In the genomic region with DNA sequence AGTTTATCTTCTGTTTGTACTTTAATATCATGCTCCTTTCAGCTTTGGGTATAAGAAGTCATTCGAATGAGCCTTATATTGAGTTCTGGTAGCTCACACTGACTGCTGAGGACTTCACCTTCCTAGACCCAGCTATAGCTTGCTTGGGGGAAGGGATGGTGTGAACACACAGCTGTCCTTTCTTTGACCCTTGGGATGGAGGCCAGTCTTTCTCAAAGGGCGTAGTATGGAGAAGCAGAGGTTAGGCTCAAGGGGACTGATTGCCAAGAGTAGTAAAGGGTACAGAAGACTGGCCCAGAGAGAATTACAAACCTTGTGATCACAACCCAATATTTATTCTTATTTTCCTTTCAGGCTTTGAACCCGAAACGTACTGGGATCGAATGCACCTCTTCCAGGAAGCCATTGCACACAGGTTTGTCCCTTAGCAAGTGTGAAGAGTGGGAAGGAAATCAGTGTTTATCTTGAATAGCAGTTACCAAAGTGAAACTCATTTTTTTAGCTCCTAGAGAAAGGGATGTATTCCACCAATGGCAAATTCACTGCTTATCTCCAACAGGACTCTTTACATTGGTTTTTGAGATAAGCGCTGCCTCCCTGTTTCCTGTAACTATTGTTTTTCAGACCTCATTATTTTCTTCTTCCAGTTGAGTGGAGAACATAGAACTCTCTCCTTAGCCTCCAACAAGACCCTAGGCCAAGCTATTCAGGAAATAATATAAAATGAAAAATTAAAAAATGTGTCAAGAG, we compare ENCODE assay signal across 1 cellular context.
TF ChIP-seq lines count a peak whose summit lies in the region.

No MANE protein-coding gene starts in this region.

TF ChIP-seq in K562, 482 proteins besides CTCF, POLR2A, EP300 and RAD21 (continued from another document and continues in another):
- TF ChIP-seq, protein P1, sequence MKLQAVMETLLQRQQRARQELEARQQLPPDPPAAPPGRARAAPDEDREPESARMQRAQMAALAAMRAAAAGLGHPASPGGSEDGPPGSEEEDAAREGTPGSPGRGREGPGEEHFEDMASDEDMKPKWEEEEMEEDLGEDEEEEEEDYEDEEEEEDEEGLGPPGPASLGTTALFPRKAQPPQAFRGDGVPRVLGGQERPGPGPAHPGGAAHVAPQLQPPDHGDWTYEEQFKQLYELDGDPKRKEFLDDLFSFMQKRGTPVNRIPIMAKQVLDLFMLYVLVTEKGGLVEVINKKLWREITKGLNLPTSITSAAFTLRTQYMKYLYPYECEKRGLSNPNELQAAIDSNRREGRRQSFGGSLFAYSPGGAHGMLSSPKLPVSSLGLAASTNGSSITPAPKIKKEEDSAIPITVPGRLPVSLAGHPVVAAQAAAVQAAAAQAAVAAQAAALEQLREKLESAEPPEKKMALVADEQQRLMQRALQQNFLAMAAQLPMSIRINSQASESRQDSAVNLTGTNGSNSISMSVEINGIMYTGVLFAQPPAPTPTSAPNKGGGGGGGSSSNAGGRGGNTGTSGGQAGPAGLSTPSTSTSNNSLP (IDR thresholded peaks at IDR 0.05; ENCODE audit: borderline replicate concordance, low read depth, low read length): no peak
- no peak; the same call in 1 of the 2 replicates for TF ChIP-seq VEZF1 (CRISPR knock-in tag; IDR thresholded peaks at IDR 0.05)
- TF ChIP-seq, protein P2, sequence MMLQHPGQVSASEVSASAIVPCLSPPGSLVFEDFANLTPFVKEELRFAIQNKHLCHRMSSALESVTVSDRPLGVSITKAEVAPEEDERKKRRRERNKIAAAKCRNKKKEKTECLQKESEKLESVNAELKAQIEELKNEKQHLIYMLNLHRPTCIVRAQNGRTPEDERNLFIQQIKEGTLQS (IDR thresholded peaks at IDR 0.05): no peak
- TF ChIP-seq, protein P2 (CRISPR knock-in tag; conservative IDR thresholded peaks at IDR 0.05): no peak
- TF ChIP-seq CHD7 (IDR thresholded peaks at IDR 0.05; ENCODE audit: low read depth, low read length): no peak
- TF ChIP-seq SMARCA5 (IDR thresholded peaks at IDR 0.05): no peak
- TF ChIP-seq, protein P3, sequence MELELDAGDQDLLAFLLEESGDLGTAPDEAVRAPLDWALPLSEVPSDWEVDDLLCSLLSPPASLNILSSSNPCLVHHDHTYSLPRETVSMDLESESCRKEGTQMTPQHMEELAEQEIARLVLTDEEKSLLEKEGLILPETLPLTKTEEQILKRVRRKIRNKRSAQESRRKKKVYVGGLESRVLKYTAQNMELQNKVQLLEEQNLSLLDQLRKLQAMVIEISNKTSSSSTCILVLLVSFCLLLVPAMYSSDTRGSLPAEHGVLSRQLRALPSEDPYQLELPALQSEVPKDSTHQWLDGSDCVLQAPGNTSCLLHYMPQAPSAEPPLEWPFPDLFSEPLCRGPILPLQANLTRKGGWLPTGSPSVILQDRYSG (tag; conservative IDR thresholded peaks at IDR 0.05; ENCODE audit: low read depth): no peak
- no peak for TF ChIP-seq KLF6 (CRISPR knock-in tag; IDR thresholded peaks at IDR 0.05; ENCODE audit: borderline replicate concordance)
- no peak; the same call in 1 of the 2 replicates for TF ChIP-seq BCOR (IDR thresholded peaks at IDR 0.05)
- no peak for TF ChIP-seq SMAD2 (IDR thresholded peaks at IDR 0.05; ENCODE audit: low read depth, low read length)
- no peak for TF ChIP-seq CCAR2 (IDR thresholded peaks at IDR 0.05; ENCODE audit: low read depth, low read length)
- no peak for TF ChIP-seq RNF219 (CRISPR knock-in tag; IDR thresholded peaks at IDR 0.05)
- TF ChIP-seq, protein P4, sequence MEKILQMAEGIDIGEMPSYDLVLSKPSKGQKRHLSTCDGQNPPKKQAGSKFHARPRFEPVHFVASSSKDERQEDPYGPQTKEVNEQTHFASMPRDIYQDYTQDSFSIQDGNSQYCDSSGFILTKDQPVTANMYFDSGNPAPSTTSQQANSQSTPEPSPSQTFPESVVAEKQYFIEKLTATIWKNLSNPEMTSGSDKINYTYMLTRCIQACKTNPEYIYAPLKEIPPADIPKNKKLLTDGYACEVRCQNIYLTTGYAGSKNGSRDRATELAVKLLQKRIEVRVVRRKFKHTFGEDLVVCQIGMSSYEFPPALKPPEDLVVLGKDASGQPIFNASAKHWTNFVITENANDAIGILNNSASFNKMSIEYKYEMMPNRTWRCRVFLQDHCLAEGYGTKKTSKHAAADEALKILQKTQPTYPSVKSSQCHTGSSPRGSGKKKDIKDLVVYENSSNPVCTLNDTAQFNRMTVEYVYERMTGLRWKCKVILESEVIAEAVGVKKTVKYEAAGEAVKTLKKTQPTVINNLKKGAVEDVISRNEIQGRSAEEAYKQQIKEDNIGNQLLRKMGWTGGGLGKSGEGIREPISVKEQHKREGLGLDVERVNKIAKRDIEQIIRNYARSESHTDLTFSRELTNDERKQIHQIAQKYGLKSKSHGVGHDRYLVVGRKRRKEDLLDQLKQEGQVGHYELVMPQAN (IDR thresholded peaks at IDR 0.05; ENCODE audit: borderline replicate concordance): no peak
- no peak for TF ChIP-seq TCF7 (IDR thresholded peaks at IDR 0.05; ENCODE audit: borderline replicate concordance)
- TF ChIP-seq JUN (IDR thresholded peaks at IDR 0.05; ENCODE audit: borderline replicate concordance, low read depth, low read length): no peak
- no peak for TF ChIP-seq JUN (CRISPR knock-in tag; IDR thresholded peaks at IDR 0.05; ENCODE audit: borderline replicate concordance)
- TF ChIP-seq MYBL2 (IDR thresholded peaks at IDR 0.05; ENCODE audit: low read depth): no peak
- TF ChIP-seq MYBL2 (CRISPR knock-in tag; IDR thresholded peaks at IDR 0.05; ENCODE audit: borderline replicate concordance): no peak
- no peak for TF ChIP-seq MLLT1 (IDR thresholded peaks at IDR 0.05)
- no peak for TF ChIP-seq DACH1 (IDR thresholded peaks at IDR 0.05; ENCODE audit: partially characterized antibody)
- no peak for TF ChIP-seq ZSCAN32 (CRISPR knock-in tag; IDR thresholded peaks at IDR 0.05)
- no peak for TF ChIP-seq KDM5B (IDR thresholded peaks at IDR 0.05; ENCODE audit: insufficient replicate concordance, low read depth, low read length)
- TF ChIP-seq TCFL5 (CRISPR knock-in tag; conservative IDR thresholded peaks at IDR 0.05): no peak
- TF ChIP-seq RBM14 (IDR thresholded peaks at IDR 0.05; ENCODE audit: borderline replicate concordance, insufficient read depth, low read depth, low read length): no peak
- TF ChIP-seq MECOM (CRISPR knock-in tag; IDR thresholded peaks at IDR 0.05): no peak
- no peak for TF ChIP-seq HMG20A (CRISPR knock-in tag; conservative IDR thresholded peaks at IDR 0.05)
- no peak for TF ChIP-seq ELF1 (tag; IDR thresholded peaks at IDR 0.05)
- TF ChIP-seq MCM7 (IDR thresholded peaks at IDR 0.05): no peak
